8 cellular contexts compared by ENCODE assay signal in genomic region chr10:13891542-13892431, GRCh38.
DNase-seq lines count a peak whose midpoint lies in the region; ATAC-seq and FAIRE-seq lines count a peak whose summit lies in the region.

No MANE protein-coding gene starts in this region.

- peak overlapping the region; percentile 91 for H3K14ac ChIP-seq in trophoblast cell (ENCODE audit: low read length)

- H2BK12ac ChIP-seq in trophoblast cell (ENCODE audit: low read length): peak overlapping the region; percentile 94

- no peak for FAIRE-seq in GM19239 (lab: Jason Lieb, UNC)

- no peaks in the 10 kb centered on the region for H3K9me3 ChIP-seq in trophoblast cell (ENCODE audit: insufficient read depth, low read depth, low read length)

- peak overlapping the region; percentile 92 for H4K91ac ChIP-seq in trophoblast cell (ENCODE audit: low read depth, low read length)

- peaks cover 90% of the 10 kb centered on the region for H3K27me3 Mint-ChIP-seq in activated T-cell treated with anti-CD3 and anti-CD28 coated beads, Interleukin-2, amount 50 U/mL, for 24 hours

- H3K23ac ChIP-seq in trophoblast cell (ENCODE audit: low read length): no peak overlapping the region

- peak; percentile 17 for DNase-seq in activated CD4-positive, alpha-beta T cell treated with anti-CD3 and anti-CD28 coated beads for 48 hours
- no peak for DNase-seq in activated CD4-positive, alpha-beta T cell treated with anti-CD3 and anti-CD28 coated beads for 1 hour
- peak; percentile 43 for DNase-seq in activated T-cell treated with anti-CD3 and anti-CD28 coated beads, Interleukin-2, amount 50 U/mL, for 24 hours
- DNase-seq in head of caudate nucleus (peak in 33 of 42 donors; percentile 23 to 75 (median 56)), trophoblast cell (peak; percentile 54 to 83), OCI-M1 (lab: John Stamatoyannopoulos, UW) (no peak), GM19239 (ENCODE audit: insufficient read length, low spot score) (no peak)

- no peak overlapping the region for H3K27ac Mint-ChIP-seq in activated T-cell treated with anti-CD3 and anti-CD28 coated beads, Interleukin-2, amount 50 U/mL, for 24 hours

- H2AK5ac ChIP-seq in trophoblast cell (ENCODE audit: low read length): peak overlapping the region; percentile 64

- H3K4me1 ChIP-seq in trophoblast cell (ENCODE audit: control insufficient read depth in 1 of 2, insufficient read depth in 2 of 2, low read length in 2 of 2): peaks cover 18 to 22% of the 10 kb centered on the region in 2 experiments

- H3K79me1 ChIP-seq in trophoblast cell (ENCODE audit: low read length): peaks cover 10% of the 10 kb centered on the region

- H3K27ac ChIP-seq in trophoblast cell (ENCODE audit: low read depth, low read length): no peak overlapping the region

- no peaks in the 10 kb centered on the region for H3K36me3 Mint-ChIP-seq in activated T-cell treated with anti-CD3 and anti-CD28 coated beads, Interleukin-2, amount 50 U/mL, for 24 hours (ENCODE audit: low read depth)

- peak overlapping the region; percentile 85 for H4K12ac ChIP-seq in trophoblast cell (ENCODE audit: low read depth, low read length)

- WGBS in trophoblast cell (ENCODE audit: extremely low coverage, insufficient coverage, insufficient read length): no CpG with 5 or more reads among the region's 95 CpGs

- peaks cover 7% of the 10 kb centered on the region for H3K79me2 ChIP-seq in trophoblast cell (ENCODE audit: control insufficient read depth, insufficient read depth, low read length, poor library complexity)

- peak overlapping the region; percentile 50 for H2AFZ ChIP-seq in trophoblast cell (ENCODE audit: insufficient read depth, low read length, poor library complexity)

- H3K4me3 Mint-ChIP-seq in activated T-cell treated with anti-CD3 and anti-CD28 coated beads, Interleukin-2, amount 50 U/mL, for 24 hours: peak overlapping the region; percentile 57

- H3K4me2 ChIP-seq in trophoblast cell (ENCODE audit: low read length): peak overlapping the region; percentile 72

- H3K9ac ChIP-seq in trophoblast cell (ENCODE audit: low read length): peak overlapping the region; percentile 70

- peak overlapping the region; percentile 86 for H2BK5ac ChIP-seq in trophoblast cell (ENCODE audit: low read depth, low read length, poor library complexity)

- H3K9me3 Mint-ChIP-seq in activated T-cell treated with anti-CD3 and anti-CD28 coated beads, Interleukin-2, amount 50 U/mL, for 24 hours: no peaks in the 10 kb centered on the region

- no peaks in the 10 kb centered on the region for H3K36me3 ChIP-seq in trophoblast cell (ENCODE audit: control insufficient read depth in 1 of 2, insufficient read depth in 2 of 2, low read length in 2 of 2)

- peak overlapping the region; percentile 95 for H3K18ac ChIP-seq in trophoblast cell (ENCODE audit: low read length)

- intact Hi-C loops in head of caudate nucleus (cut with DNase I): loop anchor here (10.0 kb wide), 1 partner anchor 107 kb away; no protein-coding TSS in a partner anchor

- no peak for ATAC-seq in GM21786 (IDR thresholded peaks at IDR 0.05; ENCODE audit: unreplicated experiment)

- H2BK120ac ChIP-seq in trophoblast cell (ENCODE audit: insufficient read depth, low read length, poor library complexity): peak overlapping the region; percentile 95

- H4K8ac ChIP-seq in trophoblast cell (ENCODE audit: low read depth, low read length): peak overlapping the region; percentile 82

- H3K4me3 ChIP-seq in trophoblast cell (ENCODE audit: low read depth, low read length): peak overlapping the region; percentile 58

- H3K27me3 ChIP-seq in trophoblast cell (ENCODE audit: insufficient read depth, low read length): peaks cover 4% of the 10 kb centered on the region

- H3K4ac ChIP-seq in trophoblast cell (ENCODE audit: low read depth, low read length): peak overlapping the region; percentile 86

- peaks cover 18% of the 10 kb centered on the region for H3K4me1 Mint-ChIP-seq in activated T-cell treated with anti-CD3 and anti-CD28 coated beads, Interleukin-2, amount 50 U/mL, for 24 hours (ENCODE audit: low read depth)

Comparison
In these comparisons a context has a peak if more than half of its experiments do, and no peak if none do; other contexts are left out.
1. DNase-seq: peak in activated CD4-positive, alpha-beta T cell treated with anti-CD3 and anti-CD28 coated beads for 48 hours (single experiment), activated T-cell treated with anti-CD3 and anti-CD28 coated beads, Interleukin-2, amount 50 U/mL, for 24 hours (single experiment), head of caudate nucleus (33 of 42) and trophoblast cell (2 of 2); none in activated CD4-positive, alpha-beta T cell treated with anti-CD3 and anti-CD28 coated beads for 1 hour (single experiment), OCI-M1 (single experiment) and GM19239 (single experiment).